In genomic region chr22:27283240-27283639, GRCh38 we compare ENCODE assay signal across 6 cellular contexts.
"Had no signal": no experiment of that assay in that cellular context is flagged by ENCODE, and none has a peak within 500 bp of the region (broad histone marks: within the 10 kb centered on the region; RNA-seq: fewer than 3 reads in every experiment).

No MANE protein-coding gene starts in this region.

- H3K4me2 ChIP-seq: GM23338 had no signal

- H3K4me3 ChIP-seq: GM23338 had no signal

- ATAC-seq: GM23338 had no signal

- H2AFZ ChIP-seq: GM23338 had no signal

- H3K27ac ChIP-seq: HL-60 had no signal

- DNase-seq: H9, HCEC 1CT had no signal

- FAIRE-seq: H1, H54 had no signal
